Comparison of ENCODE assay signal across 14 cellular contexts in genomic region chr6:14932485-14933178, GRCh38.
A peak's percentile ranks its signal among the peaks of the same experiment; 100 is the strongest.
DNase-seq lines count a peak whose midpoint lies in the region; TF ChIP-seq lines count a peak whose summit lies in the region.
"Had no signal": no experiment of that assay in that cellular context is flagged by ENCODE, and none has a peak within 500 bp of the region (broad histone marks: within the 10 kb centered on the region; RNA-seq: fewer than 3 reads in every experiment).

No MANE protein-coding gene starts in this region.

- H3K36me3 ChIP-seq in breast epithelium (no peaks in the 10 kb centered on the region), suprapubic skin (no peaks in the 10 kb centered on the region), prostate gland (no peaks in the 10 kb centered on the region)
- H3K36me3 ChIP-seq: WERI-Rb-1 had no signal

- H3K9me3 Mint-ChIP-seq in MCF 10A (ENCODE audit: unreplicated experiment), result no peaks in the 10 kb centered on the region
- no peaks in the 10 kb centered on the region for H3K9me3 Mint-ChIP-seq in immature natural killer cell

- BruUV-seq in MCF 10A (replicated peaks; lab: Mats Ljungman, UMichigan), result no TSS peak

- H3K4me1 Mint-ChIP-seq in MCF 10A (ENCODE audit: insufficient read depth, unreplicated experiment) (peaks cover 10% of the 10 kb centered on the region), immature natural killer cell (no peaks in the 10 kb centered on the region)

- H3K4me1 ChIP-seq in breast epithelium, result peaks cover 0 to 7% of the 10 kb centered on the region in 2 donors
- no peaks in the 10 kb centered on the region for H3K4me1 ChIP-seq in suprapubic skin
- H3K4me1 ChIP-seq in prostate gland (replicated peaks), result no peaks in the 10 kb centered on the region
- H3K4me1 ChIP-seq: psoas muscle had no signal

- no peak overlapping the region for H3K4me3 ChIP-seq in breast epithelium
- H3K4me3 ChIP-seq in suprapubic skin, result no peak overlapping the region
- no peak overlapping the region for H3K4me3 ChIP-seq in prostate gland
- H3K4me3 ChIP-seq: psoas muscle had no signal

- WGBS in suprapubic skin, result 71% methylated on average over 5 of the region's 7 CpGs
- whole genome bisulfite sequencing in prostate gland, result 68% methylated on average over 7 of the region's 7 CpGs

- TF ChIP-seq CTCF in breast epithelium (IDR thresholded peaks at IDR 0.05) (no peak), MCF 10A (IDR thresholded peaks at IDR 0.05; ENCODE audit: unreplicated experiment) (no peak), suprapubic skin (IDR thresholded peaks at IDR 0.05) (no peak), prostate gland (IDR thresholded peaks at IDR 0.05) (no peak)

- H3K27me3 Mint-ChIP-seq in MCF 10A (ENCODE audit: insufficient read depth, unreplicated experiment), result no peaks in the 10 kb centered on the region
- peaks cover 0 to 9% (median 3%) of the 10 kb centered on the region in 3 donors for H3K27me3 Mint-ChIP-seq in immature natural killer cell (ENCODE audit: low read depth in 3 of 3)

- H3K9me3 ChIP-seq in breast epithelium (no peaks in the 10 kb centered on the region), suprapubic skin (no peaks in the 10 kb centered on the region), prostate gland (no peaks in the 10 kb centered on the region)
- H3K9me3 ChIP-seq: psoas muscle, SK-N-SH had no signal

- peak overlapping the region; percentile 56 to 65 for H3K27ac ChIP-seq in breast epithelium
- H3K27ac ChIP-seq in suprapubic skin, result peak overlapping the region; percentile 46
- H3K27ac ChIP-seq in prostate gland, result no peak overlapping the region
- H3K27ac ChIP-seq: KMS-11, psoas muscle, WERI-Rb-1 had no signal

- H3K27me3 ChIP-seq in breast epithelium, result no peaks in the 10 kb centered on the region
- H3K27me3 ChIP-seq in suprapubic skin, result no peaks in the 10 kb centered on the region
- H3K27me3 ChIP-seq in prostate gland (replicated peaks; ENCODE audit: insufficient read depth), result no peaks in the 10 kb centered on the region

- H3K36me3 Mint-ChIP-seq in MCF 10A (ENCODE audit: insufficient read depth, unreplicated experiment) (no peaks in the 10 kb centered on the region), immature natural killer cell (no peaks in the 10 kb centered on the region)

- H3K4me3 Mint-ChIP-seq in MCF 10A (ENCODE audit: unreplicated experiment) (no peak overlapping the region), immature natural killer cell (no peak overlapping the region)

- TF ChIP-seq EP300 in suprapubic skin (IDR thresholded peaks at IDR 0.05), result no peak

- TF ChIP-seq POLR2A in breast epithelium (IDR thresholded peaks at IDR 0.05), result no peak
- TF ChIP-seq POLR2A in suprapubic skin (IDR thresholded peaks at IDR 0.05), result no peak
- no peak for TF ChIP-seq POLR2A in prostate gland (IDR thresholded peaks at IDR 0.05)

- CTCF ChIA-PET in MCF 10A (lab: Yijun Ruan, JAX), result no interaction called here

- DNase-seq in breast epithelium (ENCODE audit: low spot score in 2 of 2) (peak in 1 of 2 donors; percentile 48), MCF 10A (ENCODE audit: unreplicated experiment) (no peak), amygdala (lab: John Stamatoyannopoulos, UW) (peak in 29 of 56 donors; percentile 4 to 60 (median 19)), medulla oblongata (ENCODE audit: extremely low spot score) (peak; percentile 80), suprapubic skin (ENCODE audit: low spot score in 2 of 2) (no peak), NCI-H1694 treated with DMSO at 0.1 percent for 48 hours (lab: John Stamatoyannopoulos, UW) (no peak), prostate gland (ENCODE audit: low spot score) (no peak), immature natural killer cell (no peak)
- DNase-seq: NCI-H2081 treated with DMSO at 0.1 percent for 48 hours; psoas muscle; SK-N-SH; stimulated activated CD8-positive, alpha-beta memory T cell treated with anti-CD3 and anti-CD28 coated beads, Interleukin-4, amount 100 ng/mL, for 48 hours; WERI-Rb-1 had no signal

- intact Hi-C loops in breast epithelium (cut with DNase I; ENCODE audit: low total_unique reads), result no loop called here
- intact Hi-C loops in MCF 10A (cut with micrococcal nuclease), result no loop called here
- intact Hi-C loops in prostate gland (cut with DNase I), result no loop called here

- POLR2A ChIA-PET in MCF 10A (lab: Yijun Ruan, JAX), result no interaction called here

- H3K27ac Mint-ChIP-seq in MCF 10A (ENCODE audit: low read depth, unreplicated experiment), result no peak overlapping the region
- no peak overlapping the region for H3K27ac Mint-ChIP-seq in immature natural killer cell

Comparison
In these comparisons a context has a peak if more than half of its experiments do, and no peak if none do; other contexts are left out.
1. DNase-seq: peak in amygdala (29 of 56) and medulla oblongata (single experiment); none in MCF 10A (single experiment), suprapubic skin (0 of 2), NCI-H1694 treated with DMSO at 0.1 percent for 48 hours (single experiment), prostate gland (single experiment) and immature natural killer cell (0 of 3).
2. H3K27ac ChIP-seq: peak in breast epithelium (2 of 2) and suprapubic skin (single experiment); none in prostate gland (0 of 2).